In the genomic region with DNA sequence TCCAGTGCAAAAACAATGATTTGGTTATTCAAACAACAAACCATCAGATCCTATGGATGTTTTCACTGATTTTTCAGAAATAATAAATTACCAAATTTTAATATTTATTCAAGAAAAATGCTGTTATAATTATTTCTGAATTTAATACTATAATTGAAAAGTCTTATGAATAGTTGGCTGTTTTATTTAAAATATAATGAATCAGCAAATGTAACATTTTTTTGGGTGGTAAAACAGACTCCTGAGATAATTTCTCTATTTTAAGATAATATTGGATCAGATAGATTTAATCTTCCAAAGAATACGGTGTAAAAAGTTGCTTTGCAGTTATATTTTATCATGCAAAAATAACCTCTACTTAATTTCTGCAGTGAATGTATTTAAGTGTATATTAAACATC, we compare ENCODE assay signal across 36 cellular contexts. TPM values are rescaled to one million over a fixed set of nuclear protein-coding genes. Genes with fewer than 3 reads are reported as not detected.
A peak's percentile ranks its signal among the peaks of the same experiment; 100 is the strongest.
DNase-seq lines count a peak whose midpoint lies in the region; ATAC-seq, FAIRE-seq and TF ChIP-seq lines count a peak whose summit lies in the region.
"Had no signal": no experiment of that assay in that cellular context is flagged by ENCODE, and none has a peak within 500 bp of the region (broad histone marks: within the 10 kb centered on the region; RNA-seq: fewer than 3 reads in every experiment).

No MANE protein-coding gene starts in this region.

- H3K9ac ChIP-seq in Karpas-422 (ENCODE audit: low read length) (no peak overlapping the region), K562 (ENCODE audit: insufficient read depth in 1 of 2, low read depth in 2 of 2, low read length in 2 of 2) (no peak overlapping the region)
- H3K9ac ChIP-seq: BLaER1; BLaER1 treated with 17β-estradiol and CSF1 and Interleukin-3, amounts not matched to agents 10 nM and 100 nM had no signal

- H3K27ac ChIP-seq in Karpas-422 (ENCODE audit: low read length) (peak overlapping the region; percentile 16; the same call in 1 of the 2 replicates), K562 (ENCODE audit: extremely low read depth, low read depth, low read length) (no peak overlapping the region)
- H3K27ac ChIP-seq in naive thymus-derived CD4-positive, alpha-beta T cell (ENCODE audit: low read depth, low read length) = no peak overlapping the region
- H3K27ac ChIP-seq: 22Rv1; A549; BLaER1; BLaER1 treated with 17β-estradiol and CSF1 and Interleukin-3, amounts not matched to agents 10 nM and 100 nM; C4-2B had no signal

- intact Hi-C loops in K562 (cut with micrococcal nuclease) = no loop called here
- intact Hi-C loops in naive thymus-derived CD4-positive, alpha-beta T cell (cut with micrococcal nuclease) = loop anchor here in 1 of 2 donors (10.0 kb wide), 1 partner anchor 1011 kb away; a partner anchor contains a TSS

- POLR2A ChIA-PET in K562 (lab: Yijun Ruan, JAX) = no interaction called here
- POLR2A ChIA-PET in naive thymus-derived CD4-positive, alpha-beta T cell (lab: Charles Lee) = no interaction called here

- H3K4me1 Mint-ChIP-seq in naive thymus-derived CD4-positive, alpha-beta T cell = peaks cover 10 to 17% (median 14%) of the 10 kb centered on the region in 7 donors

- H4K20me1 ChIP-seq in Karpas-422 (ENCODE audit: insufficient read depth, low read depth, low read length) (no peaks in the 10 kb centered on the region), K562 (replicated peaks; ENCODE audit: control insufficient read depth, insufficient read depth, low read length) (no peaks in the 10 kb centered on the region)
- H4K20me1 ChIP-seq: BLaER1; BLaER1 treated with 17β-estradiol and CSF1 and Interleukin-3, amounts not matched to agents 10 nM and 100 nM had no signal

- peaks cover 21% of the 10 kb centered on the region for H3K79me2 ChIP-seq in Karpas-422 (ENCODE audit: low read length)
- peaks cover 13% of the 10 kb centered on the region for H3K79me2 ChIP-seq in K562 (ENCODE audit: control insufficient read depth, insufficient read depth, low read length)

- no peak for DNase-seq in Karpas-422
- DNase-seq in K562 (ENCODE audit: extremely low read depth in 1 of 4, low spot score in 3 of 4) = no peak
- DNase-seq in naive thymus-derived CD4-positive, alpha-beta T cell = no peak
- no peak for DNase-seq in NCI-H82 (lab: John Stamatoyannopoulos, UW)
- no peak for DNase-seq in SKM-1 (lab: John Stamatoyannopoulos, UW; ENCODE audit: unreplicated experiment)
- DNase-seq: 8988T; ACHN; AML-193; BE2C; C1 segment of cervical spinal cord; Caco-2; Calu3; CD4-positive, alpha-beta memory T cell; CD4-positive, alpha-beta T cell; CD4-positive, CD25-positive, alpha-beta regulatory T cell; CD8-positive, alpha-beta memory T cell; CD8-positive, alpha-beta T cell; COR-L47; DMS 273 treated with DMSO at 0.1 percent for 48 hours; DMS153; DMS53; DMS79; DMS79 treated with DMSO at 0.1 percent for 48 hours; DND-41; EL had no signal

- no peaks in the 10 kb centered on the region for H3K9me1 ChIP-seq in K562 (ENCODE audit: control insufficient read depth, insufficient read depth, low read length)

- H3K4me3 ChIP-seq in Karpas-422 (ENCODE audit: low read length) (no peak overlapping the region), K562 (no peak overlapping the region)
- no peak overlapping the region for H3K4me3 ChIP-seq in naive thymus-derived CD4-positive, alpha-beta T cell (ENCODE audit: low read length)
- H3K4me3 ChIP-seq: A549; BLaER1; BLaER1 treated with 17β-estradiol and CSF1 and Interleukin-3, amounts not matched to agents 10 nM and 100 nM had no signal

- H3K4me1 ChIP-seq in Karpas-422 (ENCODE audit: low read length) = peaks cover 54% of the 10 kb centered on the region
- H3K4me1 ChIP-seq in K562 (replicated peaks in 1 of 2; ENCODE audit: control insufficient read depth in 2 of 2, insufficient read depth in 2 of 2, low read length in 2 of 2) = peaks cover 2 to 3% of the 10 kb centered on the region in 2 experiments; a peak in 2 of 5 replicates
- H3K4me1 ChIP-seq in naive thymus-derived CD4-positive, alpha-beta T cell (ENCODE audit: control insufficient read depth in 2 of 2, insufficient read depth in 2 of 2, low read length in 2 of 2) = no peaks in the 10 kb centered on the region
- H3K4me1 ChIP-seq: BE2C, Caco-2 had no signal

- H3K27ac Mint-ChIP-seq in naive thymus-derived CD4-positive, alpha-beta T cell = no peak overlapping the region
- H3K27ac Mint-ChIP-seq: B cell; CD14-positive monocyte; CD4-positive, alpha-beta memory T cell; CD4-positive, alpha-beta T cell; CD4-positive, CD25-positive, alpha-beta regulatory T cell; CD8-positive, alpha-beta T cell had no signal

- ATAC-seq in K562 (no peak), GM21529 (IDR thresholded peaks at IDR 0.05; ENCODE audit: unreplicated experiment) (no peak)
- no peak for ATAC-seq in naive thymus-derived CD4-positive, alpha-beta T cell
- ATAC-seq: A549; CD8-positive, alpha-beta T cell had no signal

- peaks cover 0 to 9% (median 0%) of the 10 kb centered on the region in 11 donors for H3K9me3 Mint-ChIP-seq in naive thymus-derived CD4-positive, alpha-beta T cell
- H3K9me3 Mint-ChIP-seq: CD14-positive monocyte; CD4-positive, alpha-beta memory T cell; CD4-positive, alpha-beta T cell; CD4-positive, CD25-positive, alpha-beta regulatory T cell; CD8-positive, alpha-beta memory T cell; CD8-positive, alpha-beta T cell had no signal

- no peaks in the 10 kb centered on the region for H3K9me2 ChIP-seq in Karpas-422 (replicated peaks; ENCODE audit: insufficient read depth, low read length)

- TF ChIP-seq EP300 in K562 (IDR thresholded peaks at IDR 0.05; ENCODE audit: low read length) = no peak

- H3K4me2 ChIP-seq in Karpas-422 (ENCODE audit: low read depth, low read length, poor library complexity, severe bottlenecking) (no peak overlapping the region), K562 (ENCODE audit: insufficient read depth, low read length) (no peak overlapping the region)
- H3K4me2 ChIP-seq: A549; BLaER1; BLaER1 treated with 17β-estradiol and CSF1 and Interleukin-3, amounts not matched to agents 10 nM and 100 nM had no signal

- in situ Hi-C loops in K562 (cut with MboI) = no loop called here

- H3K27me3 ChIP-seq in Karpas-422 (ENCODE audit: low read length) (no peaks in the 10 kb centered on the region), K562 (ENCODE audit: control insufficient read depth in 2 of 2, insufficient read depth in 2 of 2, low read length in 2 of 2) (no peaks in the 10 kb centered on the region)
- no peaks in the 10 kb centered on the region for H3K27me3 ChIP-seq in naive thymus-derived CD4-positive, alpha-beta T cell (ENCODE audit: control insufficient read depth in 2 of 2, insufficient read depth in 2 of 2, low read length in 2 of 2)
- H3K27me3 ChIP-seq: BE2C; BLaER1; BLaER1 treated with 17β-estradiol and CSF1 and Interleukin-3, amounts not matched to agents 10 nM and 100 nM had no signal

- FAIRE-seq in A204.1 (lab: Jason Lieb, UNC) (peak; percentile 25), G401.6 (lab: Jason Lieb, UNC) (peak; percentile 54), K562 (lab: Jason Lieb, UNC) (no peak)
- FAIRE-seq: A549, D721Med had no signal

- peaks cover 0 to 22% (median 12%) of the 10 kb centered on the region in 5 donors for H3K36me3 Mint-ChIP-seq in naive thymus-derived CD4-positive, alpha-beta T cell
- H3K36me3 Mint-ChIP-seq: CD14-positive monocyte; CD4-positive, alpha-beta memory T cell had no signal

- no peak overlapping the region for H3K4me3 Mint-ChIP-seq in naive thymus-derived CD4-positive, alpha-beta T cell
- H3K4me3 Mint-ChIP-seq: B cell; CD14-positive monocyte; CD4-positive, alpha-beta memory T cell; CD4-positive, alpha-beta T cell; CD8-positive, alpha-beta T cell had no signal

- no peak for TF ChIP-seq RAD21 in K562 (CRISPR knock-in tag; conservative IDR thresholded peaks at IDR 0.05 in 1 of 2, IDR thresholded peaks at IDR 0.05 in 1 of 2)

- H3K9me3 ChIP-seq in Karpas-422 (ENCODE audit: low read length) (no peaks in the 10 kb centered on the region), K562 (replicated peaks; ENCODE audit: control insufficient read depth, insufficient read depth, low read depth, low read length) (no peaks in the 10 kb centered on the region)
- no peaks in the 10 kb centered on the region for H3K9me3 ChIP-seq in naive thymus-derived CD4-positive, alpha-beta T cell (ENCODE audit: control insufficient read depth in 2 of 3, low read length in 3 of 3)
- H3K9me3 ChIP-seq: A549; BE2C; BLaER1; BLaER1 treated with 17β-estradiol and CSF1 and Interleukin-3, amounts not matched to agents 10 nM and 100 nM; Caco-2 had no signal

- H3K27me3 Mint-ChIP-seq in naive thymus-derived CD4-positive, alpha-beta T cell = no peaks in the 10 kb centered on the region
- H3K27me3 Mint-ChIP-seq: B cell; CD4-positive, alpha-beta memory T cell; CD4-positive, alpha-beta T cell; CD4-positive, CD25-positive, alpha-beta regulatory T cell; CD8-positive, alpha-beta memory T cell had no signal

- H3K36me3 ChIP-seq in Karpas-422 (ENCODE audit: insufficient read depth, low read length) (no peaks in the 10 kb centered on the region), K562 (ENCODE audit: control insufficient read depth, insufficient read depth, low read length) (0 out of 3 replicates have a peak, but pooled peaks cover 3% of the 10 kb centered on the region)
- H3K36me3 ChIP-seq in naive thymus-derived CD4-positive, alpha-beta T cell (ENCODE audit: control insufficient read depth in 2 of 3, insufficient read depth in 3 of 3, low read length in 3 of 3) = no peaks in the 10 kb centered on the region
- H3K36me3 ChIP-seq: BE2C, BLaER1 had no signal

- no peak for TF ChIP-seq POLR2A in K562 (conservative IDR thresholded peaks at IDR 0.05)

- TF ChIP-seq CTCF in K562 (IDR thresholded peaks at IDR 0.05 in 2 of 3, conservative IDR thresholded peaks at IDR 0.05 in 1 of 3; ENCODE audit: insufficient read depth in 2 of 3, low read depth in 1 of 3, low read length in 3 of 3) = no peak

- CTCF ChIA-PET in K562 (lab: Yijun Ruan, JAX; ENCODE audit: low intra/inter-chr PET ratio) = no interaction called here
- CTCF ChIA-PET in naive thymus-derived CD4-positive, alpha-beta T cell (lab: Charles Lee) = no interaction called here

- H2AFZ ChIP-seq in Karpas-422 (ENCODE audit: low read length) (no peak overlapping the region), K562 (ENCODE audit: low read depth, low read length) (no peak overlapping the region)

- BruUV-seq in K562 (replicated peaks; lab: Mats Ljungman, UMichigan) = no TSS peak

- 50% methylated on average over 1 of the region's 1 CpG for WGBS in K562 (ENCODE audit: insufficient coverage, low coverage, missing lambda C conversion rate)

RNA-seq across cellular contexts. Expression of a gene that starts 5.3 kb away (rescaled TPM):
- total RNA-seq in Karpas-422 (2014; rRNA removed; shearing (Covaris generic); ENCODE audit: low replicate concordance) = 14.2 and 23.3 TPM in 2 replicates
- 51.0 and 72.8 TPM in 2 replicates for total RNA-seq in K562 (2011; cell fraction: chromatin; rRNA removed; ENCODE audit: low replicate concordance)
- total RNA-seq in K562 (2011; cell fraction: nucleolus; rRNA removed) = 14.2 and 14.7 TPM in 2 replicates
- total RNA-seq in K562 (2011; cell fraction: nucleoplasm; rRNA removed) = 34.2 and 46.8 TPM in 2 replicates
- total RNA-seq in K562 (2014; rRNA removed) (8.5 and 9.6 TPM in 2 replicates), K562 (2014; rRNA removed; fragmentation: Illumina TruSeq; extraction: Trizol) (7.3 and 10.2 TPM in 2 replicates), K562 (2015; rRNA removed; fragmentation: Illumina TruSeq; extraction: Trizol) (7.4 and 7.9 TPM in 2 replicates), K562 (2021) (9.5 and 10.5 TPM in 2 replicates)
- polyA plus RNA-seq in K562 (2011; rRNA removed) (15.9 and 18.9 TPM in 2 replicates), K562 (2014; fragmentation: Illumina TruSeq; extraction: Trizol) (6.6 and 8.5 TPM in 2 replicates), K562 (2014; fragmentation: Nextera tagmentation; extraction: Ambion mirVana) (1 to 10 TPM; 2.9 to 3.9 TPM), K562 (2014; rRNA removed) (11.0 and 11.8 TPM in 2 replicates)
- polyA plus RNA-seq in K562 (2011; cell fraction: cytosol; rRNA removed) = 7.2 and 10.9 TPM in 2 replicates
- 54.3 and 62.6 TPM in 2 replicates for polyA plus RNA-seq in K562 (2011; cell fraction: nucleus; rRNA removed)
- polyA plus RNA-seq in K562 (2012) = 4.6 and 9.1 TPM in 2 replicates
- 24.1 and 24.7 TPM in 2 replicates for polyA minus RNA-seq in K562 (2011; rRNA and poly(A)+ RNA removed)
- 2.7 and 8.6 TPM in 2 replicates for polyA minus RNA-seq in K562 (2011; cell fraction: cytosol; rRNA and poly(A)+ RNA removed)
- polyA minus RNA-seq in K562 (2011; cell fraction: nucleus; rRNA and poly(A)+ RNA removed) = 10.9 and 15.9 TPM in 2 replicates
- total RNA-seq in naive thymus-derived CD4-positive, alpha-beta T cell = 10 to 100 TPM; 19.6 to 37.8 (median 30.5) TPM
- 1 to 10 TPM; 4.0 to 4.7 TPM for polyA plus RNA-seq in naive thymus-derived CD4-positive, alpha-beta T cell
